ENCODE assay signal across 21 cellular contexts in the genomic region with DNA sequence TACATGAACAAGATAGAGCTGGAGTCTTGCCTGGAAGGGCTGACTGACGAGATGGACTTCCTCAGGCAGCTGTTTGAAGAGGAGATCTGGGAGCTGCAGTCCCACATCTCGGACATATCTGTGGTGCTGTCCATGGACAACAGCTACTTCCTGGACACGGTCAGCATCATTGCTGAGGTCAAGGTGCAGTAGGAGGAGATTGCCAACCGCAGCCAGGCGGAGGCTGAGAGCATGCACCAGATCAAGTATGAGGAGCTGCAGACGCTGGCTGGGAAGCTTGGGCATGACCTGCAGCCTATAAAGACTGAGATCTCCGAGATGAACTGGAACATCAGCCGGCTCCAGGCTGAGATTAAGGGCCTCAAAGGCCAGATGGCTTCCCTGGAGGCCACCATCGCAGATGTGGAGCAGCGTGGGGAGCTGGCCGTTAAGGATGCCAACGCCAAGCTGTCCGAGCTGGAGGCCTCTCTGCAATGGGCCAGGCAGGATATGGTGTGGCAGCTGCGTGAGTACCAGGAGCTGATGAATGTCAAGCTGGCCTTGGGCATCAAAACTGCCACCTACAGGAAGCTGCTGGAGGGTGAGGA. TPM values are rescaled to one million over a fixed set of nuclear protein-coding genes. Genes with fewer than 3 reads are reported as not detected.
"Had no signal": no experiment of that assay in that cellular context is flagged by ENCODE, and none has a peak within 500 bp of the region (broad histone marks: within the 10 kb centered on the region; RNA-seq: fewer than 3 reads in every experiment).

No MANE protein-coding gene starts in this region.

- ATAC-seq: activated CD8-positive, alpha-beta T cell treated with anti-CD3 and anti-CD28 coated beads, Interleukin-2, amount 10 ng/mL, durations not matched to agents 7 days and 5 days; T-helper 17 cell; WTC11 had no signal

- H3K27me3 ChIP-seq: brain microvascular endothelial cell, cardiac muscle cell had no signal

- H3K27ac ChIP-seq: brain microvascular endothelial cell, cardiac muscle cell, KMS-11 had no signal

- DNase-seq: activated CD4-positive, alpha-beta T cell treated with anti-CD3 and anti-CD28 coated beads for 48 hours; activated CD4-positive, alpha-beta T cell treated with anti-CD3 and anti-CD28 coated beads, Interleukin-2, amount 50 U/mL, for 4 hours; activated CD4-positive, CD25-positive, alpha-beta regulatory T cell treated with anti-CD3 and anti-CD28 coated beads, Interleukin-2, amount 50 U/mL, for 72 hours; activated CD8-positive, alpha-beta memory T cell treated with anti-CD3 and anti-CD28 coated beads, Interleukin-2, amount 50 U/mL, for 48 hours; activated CD8-positive, alpha-beta T cell treated with anti-CD3 and anti-CD28 coated beads, Interleukin-2, amount 10 ng/mL, durations not matched to agents 7 days and 5 days; activated T-cell treated with anti-CD3 and anti-CD28 coated beads, Interleukin-2, amount 50 U/mL, for 1 hour; amygdala; brain microvascular endothelial cell; NCI-H1105; NCI-H1436; NCI-H1694 treated with DMSO at 0.1 percent for 48 hours; NCI-H2029 treated with DMSO at 0.1 percent for 48 hours; NCI-H345; NCI-H510A; NCI-H69; SIG-M5; T-helper 17 cell; T-helper 9 cell had no signal

RNA-seq across cellular contexts. Expression of a gene that starts 5.5 kb away (rescaled TPM):
- total RNA-seq: activated CD8-positive, alpha-beta T cell treated with anti-CD3 and anti-CD28 coated beads, Interleukin-2, amount 10 ng/mL, durations not matched to agents 7 days and 5 days had no signal

RNA-seq across cellular contexts. Expression of a gene that starts 32.8 kb away (rescaled TPM):
- total RNA-seq: activated CD8-positive, alpha-beta T cell treated with anti-CD3 and anti-CD28 coated beads, Interleukin-2, amount 10 ng/mL, durations not matched to agents 7 days and 5 days had no signal

RNA-seq across cellular contexts. Expression of a gene that starts 33.2 kb away (rescaled TPM):
- total RNA-seq: activated CD8-positive, alpha-beta T cell treated with anti-CD3 and anti-CD28 coated beads, Interleukin-2, amount 10 ng/mL, durations not matched to agents 7 days and 5 days had no signal
